In genomic region chr3:57131210-57131588, GRCh38 we compare ENCODE assay signal across 16 cellular contexts. TPM values are rescaled to one million over a fixed set of nuclear protein-coding genes. Genes with fewer than 3 reads are reported as not detected.
"Had no signal": no experiment of that assay in that cellular context is flagged by ENCODE, and none has a peak within 500 bp of the region (broad histone marks: within the 10 kb centered on the region; RNA-seq: fewer than 3 reads in every experiment).

No MANE protein-coding gene starts in this region.

- H3K27me3 ChIP-seq: dorsolateral prefrontal cortex, esophagus muscularis mucosa, suprapubic skin had no signal

- H3K4me3 Mint-ChIP-seq: activated B cell treated with CpG ODN at 0.5 μM for 24 hours; activated CD4-positive, alpha-beta T cell treated with anti-CD3 and anti-CD28 coated beads, Interleukin-2, amount 10 ng/mL, durations not matched to agents 7 days and 5 days; naive thymus-derived CD4-positive, alpha-beta T cell; T-helper 1 cell treated with Interleukin-12 subunit alpha and Interleukin-12 subunit beta and Interleukin-4 antibody, amounts not matched to agents 30 μg/mL and 1 μg/mL, for 36 hours had no signal

- H3K36me3 ChIP-seq: esophagus muscularis mucosa, suprapubic skin had no signal

- H3K27ac ChIP-seq: dorsolateral prefrontal cortex, esophagus muscularis mucosa had no signal

- H3K36me3 Mint-ChIP-seq: activated naive CD4-positive, alpha-beta T cell treated with anti-CD3 and anti-CD28 coated beads, Interleukin-2, amount 50 U/mL, for 72 hours; naive thymus-derived CD4-positive, alpha-beta T cell had no signal

- FAIRE-seq: endometrium had no signal

- DNase-seq: activated B cell treated with CpG ODN at 0.5 μM for 24 hours; activated CD8-positive, alpha-beta memory T cell treated with anti-CD3 and anti-CD28 coated beads for 24 hours; amniotic stem cell; dorsolateral prefrontal cortex; kidney glomerular epithelial cell; naive thymus-derived CD4-positive, alpha-beta T cell; stimulated activated CD4-positive, alpha-beta T cell treated with anti-CD3 and anti-CD28 coated beads, Interleukin-12 subunit alpha, Interleukin-12 subunit beta, amount 100 ng/mL, for 4 hours; stimulated activated naive CD4-positive, alpha-beta T cell had no signal

- H3K27ac Mint-ChIP-seq: activated B cell treated with CpG ODN at 0.5 μM for 24 hours; activated CD4-positive, alpha-beta T cell treated with anti-CD3 and anti-CD28 coated beads, Interleukin-2, amount 10 ng/mL, durations not matched to agents 7 days and 5 days; activated naive CD4-positive, alpha-beta T cell treated with anti-CD3 and anti-CD28 coated beads, Interleukin-2, amount 50 U/mL, for 72 hours; activated T-helper 2 cell treated with anti-CD3 and anti-CD28 coated beads, Interferon-gamma antibody, Interleukin-2, Interleukin-4, amounts not matched to agents 10 μg/mL and 5 μg/mL and 100 μg/mL, durations not matched to agents 14 hours and 24 hours and 36 hours; T-helper 1 cell treated with Interleukin-12 subunit alpha and Interleukin-12 subunit beta and Interleukin-4 antibody, amounts not matched to agents 30 μg/mL and 1 μg/mL, for 36 hours had no signal

- H3K4me3 ChIP-seq: dorsolateral prefrontal cortex, esophagus muscularis mucosa, suprapubic skin had no signal

- ATAC-seq: activated naive CD4-positive, alpha-beta T cell treated with anti-CD3 and anti-CD28 coated beads, Interleukin-2, amount 50 U/mL, for 72 hours; naive thymus-derived CD4-positive, alpha-beta T cell; SK-N-SH treated with all-trans-retinoic acid at 6 μM for 48 hours had no signal

- H3K4me1 Mint-ChIP-seq: activated B cell treated with CpG ODN at 0.5 μM for 24 hours had no signal

- H3K9me3 Mint-ChIP-seq: activated B cell treated with CpG ODN at 0.5 μM for 24 hours; activated CD4-positive, alpha-beta T cell treated with anti-CD3 and anti-CD28 coated beads, Interleukin-2, amount 10 ng/mL, durations not matched to agents 7 days and 5 days; activated naive CD4-positive, alpha-beta T cell treated with anti-CD3 and anti-CD28 coated beads, Interleukin-2, amount 50 U/mL, for 72 hours; activated T-helper 2 cell treated with anti-CD3 and anti-CD28 coated beads, Interferon-gamma antibody, Interleukin-2, Interleukin-4, amounts not matched to agents 10 μg/mL and 5 μg/mL and 100 μg/mL, durations not matched to agents 14 hours and 24 hours and 36 hours; T-helper 1 cell treated with Interleukin-12 subunit alpha and Interleukin-12 subunit beta and Interleukin-4 antibody, amounts not matched to agents 30 μg/mL and 1 μg/mL, for 36 hours had no signal

- H3K9me3 ChIP-seq: esophagus muscularis mucosa, suprapubic skin had no signal

RNA-seq across cellular contexts. Expression of gene IL17RD, which starts 34.0 kb away (rescaled TPM):
- total RNA-seq: activated B cell treated with CpG ODN at 0.5 μM for 24 hours; activated CD4-positive, alpha-beta T cell treated with anti-CD3 and anti-CD28 coated beads, Interleukin-2, amount 10 ng/mL, durations not matched to agents 7 days and 5 days had no signal
- polyA plus RNA-seq: naive thymus-derived CD4-positive, alpha-beta T cell had no signal
